Comparison of ENCODE assay signal across 8 cellular contexts in the genomic region with DNA sequence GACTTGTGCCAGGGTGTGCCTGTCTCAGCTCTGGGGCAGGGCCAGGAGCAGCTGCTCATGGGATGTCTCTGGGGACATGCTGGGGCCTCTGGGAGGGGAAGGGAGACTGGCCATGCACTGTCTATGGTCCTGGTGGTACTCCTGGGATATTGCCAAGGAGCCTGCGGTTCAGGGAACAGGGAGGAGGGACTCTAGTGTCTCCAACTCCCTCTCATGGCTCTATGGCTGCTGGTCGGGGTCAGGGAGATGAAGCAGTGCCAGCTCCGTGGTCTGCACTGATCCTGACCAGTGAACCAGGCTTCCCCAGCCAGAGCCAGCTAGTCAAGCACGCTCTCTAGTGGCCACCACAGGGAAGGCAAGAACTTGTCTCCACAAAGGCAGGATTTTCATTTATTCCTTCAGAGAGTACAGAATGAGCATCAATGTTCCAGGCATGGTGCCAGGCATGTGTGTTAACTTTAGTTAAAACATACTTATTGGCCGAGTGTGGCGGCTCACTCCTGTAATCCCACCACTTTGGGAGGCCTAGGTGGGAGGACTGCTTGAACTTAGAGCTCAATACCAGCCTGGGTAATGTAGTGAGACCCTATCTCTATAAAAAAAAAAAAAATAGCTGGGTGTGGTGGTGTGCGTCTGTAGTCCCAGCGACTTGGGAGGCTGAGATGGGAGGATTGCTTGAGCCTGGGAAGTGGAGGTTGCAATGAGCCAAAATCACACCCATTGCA. TPM values are rescaled to one million over a fixed set of nuclear protein-coding genes. Genes with fewer than 3 reads are reported as not detected.
DNase-seq lines count a peak whose midpoint lies in the region; ATAC-seq and TF ChIP-seq lines count a peak whose summit lies in the region.

No MANE protein-coding gene starts in this region.

- no peaks in the 10 kb centered on the region for H3K36me3 ChIP-seq in SU-DHL-6 (ENCODE audit: low read length)
- H3K36me3 ChIP-seq in adipocyte (ENCODE audit: control insufficient read depth, insufficient read depth, low read length, severe bottlenecking): no peaks in the 10 kb centered on the region
- no peaks in the 10 kb centered on the region for H3K36me3 ChIP-seq in cardiac muscle cell
- H3K36me3 ChIP-seq in psoas muscle (ENCODE audit: insufficient read depth in 1 of 2, low read depth in 1 of 2): no peaks in the 10 kb centered on the region

- DNase-seq in NCI-H146 treated with DMSO at 0.1 percent for 48 hours (lab: John Stamatoyannopoulos, UW; ENCODE audit: unreplicated experiment): peak; percentile 32
- peak; percentile 98 for DNase-seq in adipocyte (ENCODE audit: low read depth)
- peak; percentile 90 to 97 for DNase-seq in cardiac muscle cell (ENCODE audit: low read depth in 1 of 2, low spot score in 1 of 2)
- peak; percentile 87 to 92 for DNase-seq in psoas muscle

- H4K20me1 ChIP-seq in SU-DHL-6 (ENCODE audit: low read depth, low read length): no peaks in the 10 kb centered on the region

- H3K27ac ChIP-seq in SU-DHL-6 (ENCODE audit: low read depth, low read length) (no peak overlapping the region), cardiac muscle cell (no peak overlapping the region), psoas muscle (no peak overlapping the region)

- no peaks in the 10 kb centered on the region for H3F3A ChIP-seq in SU-DHL-6 (ENCODE audit: insufficient read depth)

- no peaks in the 10 kb centered on the region for H3K9me2 ChIP-seq in SU-DHL-6 (replicated peaks; ENCODE audit: insufficient read depth, low read length)

- no peaks in the 10 kb centered on the region for H3K9me3 ChIP-seq in SU-DHL-6 (ENCODE audit: insufficient read depth, low read length)
- no peaks in the 10 kb centered on the region for H3K9me3 ChIP-seq in adipocyte (ENCODE audit: control insufficient read depth, low read length)
- H3K9me3 ChIP-seq in cardiac muscle cell (ENCODE audit: low read depth): no peaks in the 10 kb centered on the region
- no peaks in the 10 kb centered on the region for H3K9me3 ChIP-seq in psoas muscle

- H2AFZ ChIP-seq in SU-DHL-6 (ENCODE audit: low read depth, low read length, severe bottlenecking): no peak overlapping the region

- no peaks in the 10 kb centered on the region for H3K27me3 ChIP-seq in SU-DHL-6 (ENCODE audit: low read length)
- H3K27me3 ChIP-seq in adipocyte (replicated peaks; ENCODE audit: control insufficient read depth, insufficient read depth, low read length): no peaks in the 10 kb centered on the region
- no peaks in the 10 kb centered on the region for H3K27me3 ChIP-seq in cardiac muscle cell
- H3K27me3 ChIP-seq in psoas muscle (ENCODE audit: insufficient read depth in 3 of 3, low read length in 2 of 3): no peaks in the 10 kb centered on the region

- H3K4me1 ChIP-seq in adipocyte (ENCODE audit: control insufficient read depth, insufficient read depth, low read length) (peaks cover 26% of the 10 kb centered on the region), cardiac muscle cell (ENCODE audit: low read depth) (no peaks in the 10 kb centered on the region), psoas muscle (no peaks in the 10 kb centered on the region)

- WGBS in psoas muscle, 3 donors: 1 to 7% (median 4%) methylated on average over 8 of the region's 8 CpGs

- no peak overlapping the region for H3K4me2 ChIP-seq in SU-DHL-6 (ENCODE audit: low read depth, low read length, poor library complexity, severe bottlenecking)

- intact Hi-C loops in psoas muscle (cut with DNase I): loop anchor here (1.0 to 2.0 kb wide), 5 partner anchors 48 to 151 kb away; no protein-coding TSS in a partner anchor

- no peaks in the 10 kb centered on the region for H3K79me2 ChIP-seq in SU-DHL-6 (ENCODE audit: insufficient read depth, low read length)

- TF ChIP-seq CTCF in GM12873 (IDR thresholded peaks at IDR 0.05; ENCODE audit: insufficient read depth, low read depth, low read length, missing control alignments): peak; percentile 99
- peak; percentile 89 for TF ChIP-seq CTCF in SU-DHL-6 (IDR thresholded peaks at IDR 0.05; ENCODE audit: insufficient read depth, low read length, poor library complexity, severe bottlenecking)
- peak; percentile 96 for TF ChIP-seq CTCF in cardiac muscle cell (IDR thresholded peaks at IDR 0.05; ENCODE audit: low read depth, low read length)
- TF ChIP-seq CTCF in psoas muscle (IDR thresholded peaks at IDR 0.05): peak; percentile 92

- no peak overlapping the region for H3K4me3 ChIP-seq in SU-DHL-6 (ENCODE audit: insufficient read depth, low read length, poor library complexity, severe bottlenecking)
- H3K4me3 ChIP-seq in adipocyte (ENCODE audit: low read length): no peak overlapping the region
- no peak overlapping the region for H3K4me3 ChIP-seq in cardiac muscle cell
- H3K4me3 ChIP-seq in psoas muscle: no peak overlapping the region

- ATAC-seq in psoas muscle (peak; percentile 82 to 88 (median 86)), GM21786 (IDR thresholded peaks at IDR 0.05; ENCODE audit: unreplicated experiment) (no peak), HG03025 (IDR thresholded peaks at IDR 0.05; ENCODE audit: low FRiP score, unreplicated experiment) (no peak)

- H3K9ac ChIP-seq in SU-DHL-6 (ENCODE audit: low read length) (no peak overlapping the region), adipocyte (ENCODE audit: low read length) (peak overlapping the region; percentile 2)

RNA-seq across cellular contexts. Expression of gene BEST1, which starts 2.5 kb away (rescaled TPM):
- total RNA-seq in cardiac muscle cell (0.27 and 0.39 TPM in 2 replicates), psoas muscle (1 to 10 TPM in 2 of 4 donors, under 1 TPM in 2; 0.81 to 2.1 (median 1.2) TPM)
- polyA plus RNA-seq in cardiac muscle cell (0.17 and 0.34 TPM in 2 replicates), psoas muscle (1 to 10 TPM; 1.3 to 9.8 (median 1.5) TPM)

RNA-seq across cellular contexts. Expression of gene FTH1, which starts 19.8 kb away (rescaled TPM):
- 679 and 858 TPM in 2 replicates for total RNA-seq in cardiac muscle cell
- 2,885 and 3,180 TPM in 2 replicates for polyA plus RNA-seq in cardiac muscle cell
- total RNA-seq in psoas muscle: 1,000 to 10,000 TPM; 2,269 to 5,499 (median 3,297) TPM
- over 10,000 TPM in 1 of 3 donors, 1,000 to 10,000 TPM in 2; 2,316 to 16,176 (median 3,132) TPM for polyA plus RNA-seq in psoas muscle

RNA-seq across cellular contexts. Expression of gene RAB3IL1, which starts 30.3 kb away (rescaled TPM):
- total RNA-seq in cardiac muscle cell (6.7 and 11.6 TPM in 2 replicates), psoas muscle (1 to 10 TPM; 4.9 to 5.9 (median 4.9) TPM)
- polyA plus RNA-seq in cardiac muscle cell (8.3 and 14.6 TPM in 2 replicates), psoas muscle (1 to 10 TPM; 1.7 to 5.1 (median 3.5) TPM)

RNA-seq across cellular contexts. Expression of gene FADS3, which starts 56.3 kb away (rescaled TPM):
- total RNA-seq in cardiac muscle cell (42.0 and 42.9 TPM in 2 replicates), psoas muscle (100 to 1,000 TPM in 1 of 4 donors, 10 to 100 TPM in 3; 49.3 to 247 (median 57.9) TPM)
- polyA plus RNA-seq in cardiac muscle cell (45.0 and 48.0 TPM in 2 replicates), psoas muscle (100 to 1,000 TPM in 1 of 3 donors, 10 to 100 TPM in 2; 26.5 to 392 (median 50.9) TPM)

Comparison
In these comparisons a context has a peak if more than half of its experiments do, and no peak if none do; other contexts are left out.
1. DNase-seq: peak in every context shown above with its lines; median percentile 98 in adipocyte; 94 in cardiac muscle cell; 90 in psoas muscle; 32 in NCI-H146 treated with DMSO at 0.1 percent for 48 hours.
2. ATAC-seq: peak in psoas muscle (4 of 4); none in GM21786 (single experiment) and HG03025 (single experiment).
3. Peak in every context shown above with its lines, with median percentiles within 50 percentile points of each other: CTCF ChIP-seq.